17 cellular contexts compared by ENCODE assay signal in genomic region chr1:183758913-183759312, GRCh38. TPM values are rescaled to one million over a fixed set of nuclear protein-coding genes. Genes with fewer than 3 reads are reported as not detected.
DNase-seq lines count a peak whose midpoint lies in the region; ATAC-seq and TF ChIP-seq lines count a peak whose summit lies in the region.
"Had no signal": no experiment of that assay in that cellular context is flagged by ENCODE, and none has a peak within 500 bp of the region (broad histone marks: within the 10 kb centered on the region; RNA-seq: fewer than 3 reads in every experiment).

No MANE protein-coding gene starts in this region.

- peaks cover 0 to 22% (median 3%) of the 10 kb centered on the region in 12 donors for H3K9me3 ChIP-seq in heart left ventricle

- no peak overlapping the region for H2AFZ ChIP-seq in GM23338
- H2AFZ ChIP-seq: GM23248 had no signal

- H3K4me1 ChIP-seq in heart left ventricle (peaks cover 0 to 28% (median 7%) of the 10 kb centered on the region in 12 donors), GM23338 (ENCODE audit: insufficient read depth) (no peaks in the 10 kb centered on the region)
- H3K4me1 ChIP-seq: BLaER1 treated with 17β-estradiol and CSF1 and Interleukin-3, amounts not matched to agents 10 nM and 100 nM had no signal

- ATAC-seq in heart left ventricle (peak; percentile 69 to 74 (median 70)), left cardiac atrium (no peak), GM23338 (no peak)
- ATAC-seq: CD8-positive, alpha-beta T cell had no signal

- no peaks in the 10 kb centered on the region for H4K20me1 ChIP-seq in GM23338 (replicated peaks; ENCODE audit: insufficient read depth)
- H4K20me1 ChIP-seq: BLaER1 treated with 17β-estradiol and CSF1 and Interleukin-3, amounts not matched to agents 10 nM and 100 nM had no signal

- H3K4me2 ChIP-seq in GM23338 = 0 out of 2 replicates have a peak overlapping the region, but pooled peaks have one; percentile 23
- H3K4me2 ChIP-seq: BLaER1 treated with 17β-estradiol and CSF1 and Interleukin-3, amounts not matched to agents 10 nM and 100 nM had no signal

- H3K36me3 Mint-ChIP-seq in GM23338 (ENCODE audit: low read depth) = no peaks in the 10 kb centered on the region; the same call in 2 of the 3 replicates
- H3K36me3 Mint-ChIP-seq in nephron progenitor cell (ENCODE audit: low read depth) = peaks cover 2% of the 10 kb centered on the region

- H3K27me3 ChIP-seq in heart left ventricle = no peaks in the 10 kb centered on the region
- H3K27me3 ChIP-seq in GM23338 (ENCODE audit: insufficient read depth) = no peaks in the 10 kb centered on the region
- H3K27me3 ChIP-seq: BLaER1 treated with 17β-estradiol and CSF1 and Interleukin-3, amounts not matched to agents 10 nM and 100 nM had no signal

- in situ Hi-C loops in G401 (cut with HindIII; ENCODE audit: low sequenced_read_pairs) = no loop called here

- 56 to 66% (median 63%) methylated on average over 3 of the region's 3 CpGs for WGBS in heart left ventricle, 4 donors

- no peaks in the 10 kb centered on the region for H3K79me2 ChIP-seq in GM23338 (replicated peaks; ENCODE audit: insufficient read depth)

- H3K27me3 Mint-ChIP-seq in GM23338 (ENCODE audit: insufficient read depth, low read depth, poor library complexity) (no peaks in the 10 kb centered on the region), nephron progenitor cell (ENCODE audit: low read depth, poor library complexity) (no peaks in the 10 kb centered on the region)

- H3K27ac ChIP-seq in heart left ventricle (peak overlapping the region in 3 of 12 donors; percentile 22 to 28 (median 27)), GM23338 (ENCODE audit: low read depth) (no peak overlapping the region)
- H3K27ac ChIP-seq: BLaER1 treated with 17β-estradiol and CSF1 and Interleukin-3, amounts not matched to agents 10 nM and 100 nM; GM23248 had no signal

- no peak for TF ChIP-seq POLR2A in heart left ventricle (IDR thresholded peaks at IDR 0.05)

- H3F3A ChIP-seq in GM23338 (replicated peaks; ENCODE audit: low read depth) = no peaks in the 10 kb centered on the region

- no peaks in the 10 kb centered on the region for H3K36me3 ChIP-seq in heart left ventricle
- no peaks in the 10 kb centered on the region for H3K36me3 ChIP-seq in GM23338 (ENCODE audit: insufficient read depth)

- H3K9me2 ChIP-seq in GM23338 (ENCODE audit: insufficient read depth) = 0 out of 2 replicates have a peak, but pooled peaks cover 7% of the 10 kb centered on the region

- H3K9me3 Mint-ChIP-seq in GM23338 (peaks cover 5% of the 10 kb centered on the region), nephron progenitor cell (peaks cover 20% of the 10 kb centered on the region)

- DNase-seq in heart left ventricle (no peak), left cardiac atrium (no peak), GM23338 (ENCODE audit: low spot score) (no peak), epithelial cell of proximal tubule (ENCODE audit: low read depth) (peak; percentile 42), nephron progenitor cell (no peak), globus pallidus (ENCODE audit: low spot score) (no peak), G401 (ENCODE audit: low spot score) (no peak)
- DNase-seq: CD8-positive, alpha-beta T cell; DMS 273 treated with DMSO at 0.1 percent for 48 hours; DMS53; DND-41; EL; GM23248; HCEC 1CT; IMR-90 had no signal

- H3K27ac Mint-ChIP-seq in GM23338 (no peak overlapping the region), nephron progenitor cell (peak overlapping the region; percentile 44)
- H3K27ac Mint-ChIP-seq: B cell; CD8-positive, alpha-beta T cell had no signal

- intact Hi-C loops in heart left ventricle (cut with DNase I) (no loop called here), left cardiac atrium (cut with DNase I) (no loop called here)

- H3K4me1 Mint-ChIP-seq in GM23338 (peaks cover 5% of the 10 kb centered on the region), nephron progenitor cell (no peaks in the 10 kb centered on the region)
- H3K4me1 Mint-ChIP-seq: B cell had no signal

- no peak overlapping the region for H3K4me3 ChIP-seq in heart left ventricle
- no peak overlapping the region for H3K4me3 ChIP-seq in GM23338
- no peak overlapping the region for H3K4me3 ChIP-seq in epithelial cell of proximal tubule (ENCODE audit: low read depth, low read length)
- H3K4me3 ChIP-seq: BLaER1 treated with 17β-estradiol and CSF1 and Interleukin-3, amounts not matched to agents 10 nM and 100 nM; GM23248 had no signal

- TF ChIP-seq CTCF in heart left ventricle (IDR thresholded peaks at IDR 0.05) (no peak), GM23338 (conservative IDR thresholded peaks at IDR 0.05; ENCODE audit: low read depth in 2 of 2) (no peak), epithelial cell of proximal tubule (conservative IDR thresholded peaks at IDR 0.05; ENCODE audit: low read depth, low read length) (no peak), nephron progenitor cell (IDR thresholded peaks at IDR 0.05) (no peak)

- H3K4me3 Mint-ChIP-seq in GM23338 (no peak overlapping the region), nephron progenitor cell (no peak overlapping the region)
- H3K4me3 Mint-ChIP-seq: B cell; CD8-positive, alpha-beta T cell had no signal

TF ChIP-seq in GM23338, 12 proteins besides CTCF, POLR2A, EP300 and RAD21 (continues in another document):
- TF ChIP-seq STAT1 (IDR thresholded peaks at IDR 0.05; ENCODE audit: unreplicated experiment) (no peak), JUNB (IDR thresholded peaks at IDR 0.05; ENCODE audit: unreplicated experiment) (no peak), ZNF462 (CRISPR knock-in tag; IDR thresholded peaks at IDR 0.05) (no peak)

RNA-seq across cellular contexts. Expression of gene RGL1, which starts 46.0 kb away (rescaled TPM):
- total RNA-seq in heart left ventricle = 10 to 100 TPM; 11.7 to 50.6 (median 15.9) TPM
- 1 to 10 TPM; 5.6 to 7.9 TPM for polyA plus RNA-seq in heart left ventricle
- total RNA-seq in left cardiac atrium = 10 to 100 TPM; 22.5 to 32.7 TPM
- 2.1 and 2.6 TPM in 2 replicates for total RNA-seq in GM23338 (2014; rRNA removed; shearing (Covaris generic))
- 0.91 and 1.0 TPM in 2 replicates for polyA plus RNA-seq in GM23338 (2016; fragmentation: Nextera tagmentation; extraction: Ambion mirVana)
- 1.6 and 2.8 TPM in 2 replicates for total RNA-seq in epithelial cell of proximal tubule
- total RNA-seq in G401 (2014; rRNA removed; shearing (Covaris generic)) = 3.4 and 3.7 TPM in 2 replicates

Comparison
In these comparisons a context has a peak if more than half of its experiments do, and no peak if none do; other contexts are left out.
1. ATAC-seq: peak in heart left ventricle (4 of 4); none in left cardiac atrium (0 of 2) and GM23338 (single experiment).